25 cellular contexts compared by ENCODE assay signal in genomic region chr14:70366890-70367289, GRCh38.
"Had no signal": no experiment of that assay in that cellular context is flagged by ENCODE, and none has a peak within 500 bp of the region (broad histone marks: within the 10 kb centered on the region; RNA-seq: fewer than 3 reads in every experiment).

No MANE protein-coding gene starts in this region.

- FAIRE-seq: endometrium, pancreas, urothelium cell line had no signal

- H3K9me3 Mint-ChIP-seq: naive B cell; nephron; stimulated activated memory B cell treated with anti-CD40 and anti-IgM and Interleukin-4, amounts not matched to agents 10 μg/mL and 1 μg/mL and 100 μg/mL, for 72 hours; type B pancreatic cell had no signal

- H3K27me3 ChIP-seq: dorsolateral prefrontal cortex, esophagus muscularis mucosa, gastroesophageal sphincter, pancreas, right lobe of liver, stomach had no signal

- H3K4me1 Mint-ChIP-seq: naive B cell; nephron; stimulated activated memory B cell treated with anti-CD40 and anti-IgM and Interleukin-4, amounts not matched to agents 10 μg/mL and 1 μg/mL and 100 μg/mL, for 72 hours had no signal

- H3K4me1 ChIP-seq: esophagus muscularis mucosa, gastroesophageal sphincter, left ventricle myocardium inferior, prostate gland had no signal

- ATAC-seq: gastroesophageal sphincter; stimulated activated memory B cell treated with anti-CD40 and anti-IgM and Interleukin-4, amounts not matched to agents 10 μg/mL and 1 μg/mL and 100 μg/mL, for 72 hours had no signal

- H3K36me3 Mint-ChIP-seq: type B pancreatic cell had no signal

- DNase-seq: cortex of kidney; dorsolateral prefrontal cortex; effector CD8-positive, alpha-beta T cell; glutamatergic neuron; islet precursor cell; left ventricle myocardium inferior; mesenchymal stem cell; naive B cell; occipital lobe; pancreas; right lobe of liver; stimulated activated CD4-positive, alpha-beta T cell treated with anti-CD3 and anti-CD28 coated beads, Interleukin-1b, Interleukin-23, amount 100 ng/mL, for 48 hours; stimulated activated CD4-positive, alpha-beta T cell treated with anti-CD3 and anti-CD28 coated beads, Interleukin-4, amount 100 ng/mL, for 24 hours; stomach; substantia nigra had no signal

- H3K4me3 ChIP-seq: dorsolateral prefrontal cortex, esophagus muscularis mucosa, gastroesophageal sphincter, left ventricle myocardium inferior, lung, pancreas, prostate gland, right lobe of liver, stomach had no signal

- H3K36me3 ChIP-seq: prostate gland had no signal

- H3K4me3 Mint-ChIP-seq: naive B cell; nephron; stimulated activated memory B cell treated with anti-CD40 and anti-IgM and Interleukin-4, amounts not matched to agents 10 μg/mL and 1 μg/mL and 100 μg/mL, for 72 hours; type B pancreatic cell had no signal

- H3K27me3 Mint-ChIP-seq: naive B cell; stimulated activated memory B cell treated with anti-CD40 and anti-IgM and Interleukin-4, amounts not matched to agents 10 μg/mL and 1 μg/mL and 100 μg/mL, for 72 hours had no signal

- H3K27ac Mint-ChIP-seq: naive B cell; nephron; stimulated activated memory B cell treated with anti-CD40 and anti-IgM and Interleukin-4, amounts not matched to agents 10 μg/mL and 1 μg/mL and 100 μg/mL, for 72 hours; type B pancreatic cell had no signal

- H3K27ac ChIP-seq: dorsolateral prefrontal cortex, epithelial cell of prostate, esophagus muscularis mucosa, gastroesophageal sphincter, left ventricle myocardium inferior, pancreas, prostate gland, right lobe of liver, stomach had no signal

- H3K9me3 ChIP-seq: esophagus muscularis mucosa, gastroesophageal sphincter, left ventricle myocardium inferior, pancreas, prostate gland, right lobe of liver, stomach had no signal
